11 cellular contexts compared by ENCODE assay signal in genomic region chr20:64164123-64164836, GRCh38. TPM values are rescaled to one million over a fixed set of nuclear protein-coding genes. Genes with fewer than 3 reads are reported as not detected.
DNase-seq lines count a peak whose midpoint lies in the region; ATAC-seq and TF ChIP-seq lines count a peak whose summit lies in the region.
"Had no signal": no experiment of that assay in that cellular context is flagged by ENCODE, and none has a peak within 500 bp of the region (broad histone marks: within the 10 kb centered on the region; RNA-seq: fewer than 3 reads in every experiment).

Gene MYT1 (plus strand): TSS chr20:64164452. CDS start chr20:64198862, 34,410 bp downstream.

- TF ChIP-seq CTCF in WERI-Rb-1 (IDR thresholded peaks at IDR 0.05; ENCODE audit: low read depth, low read length), result no peak
- no peak for TF ChIP-seq CTCF in OCI-LY7 (conservative IDR thresholded peaks at IDR 0.05; ENCODE audit: low read length)

- intact Hi-C loops in activated naive CD4-positive, alpha-beta T cell treated with anti-CD3 and anti-CD28 coated beads for 36 hours (cut with micrococcal nuclease), result no loop called here
- intact Hi-C loops in OCI-LY7 (cut with micrococcal nuclease; ENCODE audit: unreplicated experiment), result no loop called here

- no peak within 1 kb of the TSS for H3K4me3 Mint-ChIP-seq in stimulated activated naive CD8-positive, alpha-beta T cell treated with anti-CD3 and anti-CD28 coated beads, Interleukin-15, Interleukin-2, amounts not matched to agents 100 ng/mL and 50 ng/mL, for 24 hours
- H3K4me3 Mint-ChIP-seq in activated naive CD4-positive, alpha-beta T cell treated with anti-CD3 and anti-CD28 coated beads for 36 hours, result no peak within 1 kb of the TSS
- H3K4me3 Mint-ChIP-seq: natural killer cell had no signal

- H3K4me3 ChIP-seq in WERI-Rb-1 (ENCODE audit: low read depth, low read length) (peak within 1 kb of the TSS; percentile 42), OCI-LY7 (ENCODE audit: low read depth, low read length, poor library complexity, severe bottlenecking) (no peak within 1 kb of the TSS)
- H3K4me3 ChIP-seq: smooth muscle cell had no signal

- H3K27ac ChIP-seq in WERI-Rb-1, result peak within 1 kb of the TSS; percentile 95
- no peak within 1 kb of the TSS for H3K27ac ChIP-seq in OCI-LY7 (ENCODE audit: low read depth, low read length, poor library complexity, severe bottlenecking)

- H3K4me2 ChIP-seq in OCI-LY7 (ENCODE audit: low read length), result no peak within 1 kb of the TSS
- H3K4me2 ChIP-seq: smooth muscle cell had no signal

- no peak within 1 kb of the TSS for H2AFZ ChIP-seq in OCI-LY7 (ENCODE audit: low read length)

- BruUV-seq in OCI-LY7 (replicated peaks; lab: Mats Ljungman, UMichigan), result no TSS peak

- POLR2A ChIA-PET in OCI-LY7 (lab: Charles Lee), result no interaction called here

- no peaks in the 10 kb centered on the region for H3K9me3 Mint-ChIP-seq in stimulated activated naive CD8-positive, alpha-beta T cell treated with anti-CD3 and anti-CD28 coated beads, Interleukin-15, Interleukin-2, amounts not matched to agents 100 ng/mL and 50 ng/mL, for 24 hours
- H3K9me3 Mint-ChIP-seq in activated naive CD4-positive, alpha-beta T cell treated with anti-CD3 and anti-CD28 coated beads for 36 hours, result no peaks in the 10 kb centered on the region
- H3K9me3 Mint-ChIP-seq: natural killer cell had no signal

- H3K36me3 Mint-ChIP-seq in stimulated activated naive CD8-positive, alpha-beta T cell treated with anti-CD3 and anti-CD28 coated beads, Interleukin-15, Interleukin-2, amounts not matched to agents 100 ng/mL and 50 ng/mL, for 24 hours (ENCODE audit: low read depth), result no peaks in the 10 kb centered on the region
- no peaks in the 10 kb centered on the region for H3K36me3 Mint-ChIP-seq in activated naive CD4-positive, alpha-beta T cell treated with anti-CD3 and anti-CD28 coated beads for 36 hours (ENCODE audit: low read depth)
- H3K36me3 Mint-ChIP-seq: natural killer cell had no signal

- no peak for ATAC-seq in stimulated activated naive CD8-positive, alpha-beta T cell treated with anti-CD3 and anti-CD28 coated beads, Interleukin-15, Interleukin-2, amounts not matched to agents 100 U/mL and 50 U/mL, for 24 hours
- no peak for ATAC-seq in GM19035 (IDR thresholded peaks at IDR 0.05; ENCODE audit: unreplicated experiment)
- ATAC-seq: natural killer cell had no signal

- CTCF ChIA-PET in activated naive CD4-positive, alpha-beta T cell treated with anti-CD3 and anti-CD28 coated beads for 36 hours (lab: Charles Lee), result no interaction called here
- CTCF ChIA-PET in OCI-LY7 (lab: Charles Lee; ENCODE audit: unreplicated experiment), result no interaction called here

- H3K4me1 ChIP-seq in OCI-LY7 (ENCODE audit: insufficient read depth, low read length, poor library complexity, severe bottlenecking), result no peaks in the 10 kb centered on the region

- H3K9me2 ChIP-seq in OCI-LY7 (ENCODE audit: insufficient read depth, low read length), result no peaks in the 10 kb centered on the region

- no peaks in the 10 kb centered on the region for H3K9me3 ChIP-seq in WERI-Rb-1 (ENCODE audit: severe bottlenecking)
- H3K9me3 ChIP-seq in OCI-LY7 (ENCODE audit: low read length), result no peaks in the 10 kb centered on the region

- peaks cover 60% of the 10 kb centered on the region for H3K27me3 Mint-ChIP-seq in stimulated activated naive CD8-positive, alpha-beta T cell treated with anti-CD3 and anti-CD28 coated beads, Interleukin-15, Interleukin-2, amounts not matched to agents 100 ng/mL and 50 ng/mL, for 24 hours
- peaks cover 56% of the 10 kb centered on the region for H3K27me3 Mint-ChIP-seq in activated naive CD4-positive, alpha-beta T cell treated with anti-CD3 and anti-CD28 coated beads for 36 hours (ENCODE audit: low read depth)

- no peak for DNase-seq in stimulated activated naive CD8-positive, alpha-beta T cell treated with anti-CD3 and anti-CD28 coated beads, Interleukin-15, Interleukin-2, amounts not matched to agents 100 U/mL and 50 U/mL, for 24 hours
- peak; percentile 89 for DNase-seq in NCI-H2227 (lab: John Stamatoyannopoulos, UW; ENCODE audit: unreplicated experiment)
- peak; percentile 56 for DNase-seq in WERI-Rb-1
- no peak for DNase-seq in activated naive CD4-positive, alpha-beta T cell treated with anti-CD3 and anti-CD28 coated beads for 36 hours
- no peak for DNase-seq in OCI-LY7 (ENCODE audit: low spot score)
- no peak for DNase-seq in AG20443 (ENCODE audit: low spot score)
- DNase-seq: Kasumi-1, natural killer cell had no signal

- H3K27me3 ChIP-seq in WERI-Rb-1 (ENCODE audit: insufficient read depth, low read depth, severe bottlenecking), result no peaks in the 10 kb centered on the region

- H3K27ac Mint-ChIP-seq in stimulated activated naive CD8-positive, alpha-beta T cell treated with anti-CD3 and anti-CD28 coated beads, Interleukin-15, Interleukin-2, amounts not matched to agents 100 ng/mL and 50 ng/mL, for 24 hours, result peak within 1 kb of the TSS; percentile 41
- H3K27ac Mint-ChIP-seq in activated naive CD4-positive, alpha-beta T cell treated with anti-CD3 and anti-CD28 coated beads for 36 hours, result no peak within 1 kb of the TSS
- H3K27ac Mint-ChIP-seq: natural killer cell had no signal

- H4K20me1 ChIP-seq in OCI-LY7 (ENCODE audit: insufficient read depth, low read length), result no peaks in the 10 kb centered on the region

- H3K36me3 ChIP-seq in WERI-Rb-1 (no peaks in the 10 kb centered on the region), OCI-LY7 (ENCODE audit: insufficient read depth, low read length) (no peaks in the 10 kb centered on the region)

- no peaks in the 10 kb centered on the region for H3K4me1 Mint-ChIP-seq in stimulated activated naive CD8-positive, alpha-beta T cell treated with anti-CD3 and anti-CD28 coated beads, Interleukin-15, Interleukin-2, amounts not matched to agents 100 ng/mL and 50 ng/mL, for 24 hours (ENCODE audit: low read depth)
- no peaks in the 10 kb centered on the region for H3K4me1 Mint-ChIP-seq in activated naive CD4-positive, alpha-beta T cell treated with anti-CD3 and anti-CD28 coated beads for 36 hours (ENCODE audit: low read depth)

- no peaks in the 10 kb centered on the region for H3K79me2 ChIP-seq in OCI-LY7 (ENCODE audit: insufficient read depth, low read depth, low read length)

RNA-seq across cellular contexts. Expression of gene MYT1, which starts in this region (rescaled TPM):
- under 1 TPM; 0.05 TPM for total RNA-seq in activated naive CD4-positive, alpha-beta T cell treated with anti-CD3 and anti-CD28 coated beads for 36 hours
- 0.31 and 0.32 TPM in 2 replicates for total RNA-seq in OCI-LY7 (2014; rRNA removed; shearing (Covaris generic))
- total RNA-seq in OCI-LY7 (2022), result 0.30 and 0.95 TPM in 2 replicates
- total RNA-seq: natural killer cell had no signal

Comparison
In these comparisons a context has a peak if more than half of its experiments do, and no peak if none do; other contexts are left out.
1. DNase-seq: peak in NCI-H2227 (single experiment) and WERI-Rb-1 (single experiment); none in stimulated activated naive CD8-positive, alpha-beta T cell treated with anti-CD3 and anti-CD28 coated beads, Interleukin-15, Interleukin-2, amounts not matched to agents 100 U/mL and 50 U/mL, for 24 hours (single experiment), activated naive CD4-positive, alpha-beta T cell treated with anti-CD3 and anti-CD28 coated beads for 36 hours (single experiment), OCI-LY7 (single experiment) and AG20443 (single experiment).